Comparison of ENCODE assay signal across 8 cellular contexts in the genomic region with DNA sequence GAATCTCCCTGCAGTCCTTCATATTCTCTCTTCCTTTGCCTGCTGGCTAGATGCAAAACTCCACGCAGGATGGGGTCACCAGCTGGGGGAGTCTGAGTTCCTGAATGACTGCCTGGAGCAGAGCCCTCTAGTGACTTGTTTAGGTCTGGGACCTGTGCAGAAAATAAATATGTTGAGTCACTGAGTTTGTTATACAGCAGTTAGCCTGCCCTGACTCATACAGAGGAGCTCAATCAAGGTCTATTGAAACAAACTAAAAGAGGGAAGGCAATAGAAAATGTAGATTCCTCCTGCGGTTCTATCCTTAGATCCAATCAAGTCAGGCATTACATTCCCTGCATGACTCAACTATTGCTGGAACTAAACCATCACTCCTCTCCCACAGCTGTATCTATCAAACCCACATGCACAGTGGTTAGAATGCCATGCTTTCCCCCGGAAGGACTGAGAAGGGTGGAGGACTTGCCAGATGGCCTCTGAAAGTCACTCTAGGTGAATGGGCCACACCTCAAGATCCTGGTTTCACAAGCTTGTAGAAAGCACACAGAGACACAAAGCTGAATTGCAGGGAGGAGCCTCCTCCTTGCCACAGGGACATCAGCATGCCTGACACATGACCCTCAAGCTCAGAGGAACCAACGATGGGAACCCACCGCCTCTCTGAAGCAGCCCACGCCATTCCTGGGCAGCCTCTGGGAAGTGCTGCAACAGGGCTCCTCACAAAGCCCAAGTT.
DNase-seq lines count a peak whose midpoint lies in the region; ATAC-seq and TF ChIP-seq lines count a peak whose summit lies in the region.

No MANE protein-coding gene starts in this region.

- CTCF ChIA-PET in PC-3 (lab: Charles Lee): interaction anchor here (0.5 to 1.3 kb wide), 7 partner anchors 9 to 91 kb away, joined by 3 to 11 read pairs (median 4); no protein-coding TSS in a partner anchor

- H3K36me3 ChIP-seq in PC-3 (ENCODE audit: low read depth, low read length): no peaks in the 10 kb centered on the region
- no peaks in the 10 kb centered on the region for H3K36me3 ChIP-seq in urinary bladder (ENCODE audit: insufficient read depth)

- no peaks in the 10 kb centered on the region for H3K9me3 Mint-ChIP-seq in activated naive CD8-positive, alpha-beta T cell treated with anti-CD3 and anti-CD28 coated beads, Interleukin-2, amount 10 ng/mL, durations not matched to agents 7 days and 5 days
- no peaks in the 10 kb centered on the region for H3K9me3 Mint-ChIP-seq in activated naive CD8-positive, alpha-beta T cell treated with anti-CD3 and anti-CD28 coated beads for 36 hours

- POLR2A ChIA-PET in activated naive CD8-positive, alpha-beta T cell treated with anti-CD3 and anti-CD28 coated beads, Interleukin-2, amount 10 ng/mL, durations not matched to agents 7 days and 5 days (lab: Charles Lee): interaction anchor here (1.4 kb wide), 1 partner anchor 23 kb away, joined by 4 read pairs; no protein-coding TSS in a partner anchor
- POLR2A ChIA-PET in PC-3 (lab: Charles Lee; ENCODE audit: unreplicated experiment): no interaction called here

- H3K9me3 ChIP-seq in PC-3 (ENCODE audit: low read length): no peaks in the 10 kb centered on the region

- no peaks in the 10 kb centered on the region for H3F3A ChIP-seq in PC-3 (ENCODE audit: low read length, unreplicated experiment)

- H3K4me3 ChIP-seq in PC-3 (ENCODE audit: low read length) (no peak overlapping the region), epithelial cell of proximal tubule (ENCODE audit: low read depth, low read length) (no peak overlapping the region), urinary bladder (ENCODE audit: low read depth, low read length) (no peak overlapping the region)

- no peak overlapping the region for H3K4me3 Mint-ChIP-seq in activated naive CD8-positive, alpha-beta T cell treated with anti-CD3 and anti-CD28 coated beads, Interleukin-2, amount 10 ng/mL, durations not matched to agents 7 days and 5 days
- no peak overlapping the region for H3K4me3 Mint-ChIP-seq in activated naive CD8-positive, alpha-beta T cell treated with anti-CD3 and anti-CD28 coated beads for 36 hours

- TF ChIP-seq CTCF in PC-3 (conservative IDR thresholded peaks at IDR 0.05; ENCODE audit: low read depth, low read length) (peak; percentile 82), epithelial cell of proximal tubule (conservative IDR thresholded peaks at IDR 0.05; ENCODE audit: low read depth, low read length) (peak; percentile 64)

- H3K27ac ChIP-seq in PC-3 (ENCODE audit: low read length) (peak overlapping the region; percentile 90), urinary bladder (ENCODE audit: low read depth) (peak overlapping the region; percentile 40)

- 81% methylated on average over 6 of the region's 6 CpGs for WGBS in urinary bladder

- H3K27me3 Mint-ChIP-seq in activated naive CD8-positive, alpha-beta T cell treated with anti-CD3 and anti-CD28 coated beads, Interleukin-2, amount 10 ng/mL, durations not matched to agents 7 days and 5 days: peaks cover 13% of the 10 kb centered on the region
- H3K27me3 Mint-ChIP-seq in activated naive CD8-positive, alpha-beta T cell treated with anti-CD3 and anti-CD28 coated beads for 36 hours: peaks cover 11% of the 10 kb centered on the region

- BruUV-seq in PC-3 (replicated peaks; lab: Mats Ljungman, UMichigan): no TSS peak

- H3K9me2 ChIP-seq in PC-3 (replicated peaks; ENCODE audit: low read length): no peaks in the 10 kb centered on the region

- DNase-seq in activated naive CD8-positive, alpha-beta T cell treated with anti-CD3 and anti-CD28 coated beads, Interleukin-2, amount 10 ng/mL, durations not matched to agents 7 days and 5 days: no peak
- no peak for DNase-seq in activated naive CD8-positive, alpha-beta T cell treated with anti-CD3 and anti-CD28 coated beads for 36 hours
- DNase-seq in PC-3 (peak; percentile 89), epithelial cell of proximal tubule (ENCODE audit: low read depth) (peak; percentile 92), hippocampal formation (lab: John Stamatoyannopoulos, UW) (no peak), NCI-H2196 treated with DMSO at 0.1 percent for 48 hours (lab: John Stamatoyannopoulos, UW; ENCODE audit: unreplicated experiment) (no peak)

- no peaks in the 10 kb centered on the region for H3K27me3 ChIP-seq in PC-3 (ENCODE audit: low read length)

- peaks cover 7% of the 10 kb centered on the region for H3K4me1 Mint-ChIP-seq in activated naive CD8-positive, alpha-beta T cell treated with anti-CD3 and anti-CD28 coated beads, Interleukin-2, amount 10 ng/mL, durations not matched to agents 7 days and 5 days
- H3K4me1 Mint-ChIP-seq in activated naive CD8-positive, alpha-beta T cell treated with anti-CD3 and anti-CD28 coated beads for 36 hours: peaks cover 3% of the 10 kb centered on the region

- no peaks in the 10 kb centered on the region for H3K79me2 ChIP-seq in PC-3 (ENCODE audit: low read length)

- no peak overlapping the region for H3K27ac Mint-ChIP-seq in activated naive CD8-positive, alpha-beta T cell treated with anti-CD3 and anti-CD28 coated beads, Interleukin-2, amount 10 ng/mL, durations not matched to agents 7 days and 5 days
- H3K27ac Mint-ChIP-seq in activated naive CD8-positive, alpha-beta T cell treated with anti-CD3 and anti-CD28 coated beads for 36 hours: no peak overlapping the region

- ATAC-seq in activated naive CD8-positive, alpha-beta T cell treated with anti-CD3 and anti-CD28 coated beads, Interleukin-2, amount 10 ng/mL, durations not matched to agents 7 days and 5 days (ENCODE audit: low read depth): peak; percentile 74
- ATAC-seq in PC-3 (peak; percentile 89), GM19035 (IDR thresholded peaks at IDR 0.05; ENCODE audit: unreplicated experiment) (no peak)

- peak overlapping the region; percentile 10; the same call in 1 of the 2 replicates for H3K4me2 ChIP-seq in PC-3 (ENCODE audit: low read length)

- H2AFZ ChIP-seq in PC-3 (ENCODE audit: low read length): no peak overlapping the region; the same call in 1 of the 2 replicates

- H4K20me1 ChIP-seq in PC-3 (ENCODE audit: low read length): no peaks in the 10 kb centered on the region

- intact Hi-C loops in PC-3 (cut with micrococcal nuclease): loop anchor here (10.0 kb wide), 1 partner anchor 67 kb away; no protein-coding TSS in a partner anchor

- no peaks in the 10 kb centered on the region for H3K36me3 Mint-ChIP-seq in activated naive CD8-positive, alpha-beta T cell treated with anti-CD3 and anti-CD28 coated beads, Interleukin-2, amount 10 ng/mL, durations not matched to agents 7 days and 5 days
- H3K36me3 Mint-ChIP-seq in activated naive CD8-positive, alpha-beta T cell treated with anti-CD3 and anti-CD28 coated beads for 36 hours: no peaks in the 10 kb centered on the region

- peaks cover 29% of the 10 kb centered on the region for H3K4me1 ChIP-seq in PC-3 (ENCODE audit: insufficient read depth, low read length)
- no peaks in the 10 kb centered on the region for H3K4me1 ChIP-seq in urinary bladder (ENCODE audit: insufficient read depth)

- peak overlapping the region; percentile 56 for H3K9ac ChIP-seq in PC-3 (ENCODE audit: low read length)

Comparison
In these comparisons a context has a peak if more than half of its experiments do, and no peak if none do; other contexts are left out.
1. DNase-seq: peak in PC-3 (single experiment) and epithelial cell of proximal tubule (single experiment); none in activated naive CD8-positive, alpha-beta T cell treated with anti-CD3 and anti-CD28 coated beads, Interleukin-2, amount 10 ng/mL, durations not matched to agents 7 days and 5 days (single experiment), activated naive CD8-positive, alpha-beta T cell treated with anti-CD3 and anti-CD28 coated beads for 36 hours (single experiment), hippocampal formation (0 of 2) and NCI-H2196 treated with DMSO at 0.1 percent for 48 hours (single experiment).